In the genomic region with DNA sequence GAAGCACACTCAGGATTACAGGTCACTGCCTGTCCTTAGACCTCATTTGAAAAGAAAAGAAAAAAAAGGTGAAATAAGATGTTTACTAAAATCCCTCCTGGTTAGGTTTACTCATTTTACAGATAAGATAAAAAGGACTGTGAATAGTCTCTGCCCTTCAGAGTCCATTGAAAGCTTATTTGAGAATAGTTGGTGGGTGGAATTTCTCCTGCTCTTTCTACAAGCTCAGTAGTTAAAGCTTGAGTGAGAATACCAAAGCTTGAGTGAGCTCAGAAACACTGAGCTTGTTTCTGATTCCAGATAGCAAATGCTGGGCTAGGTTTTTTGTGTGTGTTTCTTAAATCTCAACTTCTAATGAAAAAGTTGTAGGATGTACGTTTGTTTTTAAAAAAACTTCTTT, we compare ENCODE assay signal across 15 cellular contexts.
DNase-seq lines count a peak whose midpoint lies in the region; ATAC-seq, FAIRE-seq and TF ChIP-seq lines count a peak whose summit lies in the region.
"Had no signal": no experiment of that assay in that cellular context is flagged by ENCODE, and none has a peak within 500 bp of the region (broad histone marks: within the 10 kb centered on the region; RNA-seq: fewer than 3 reads in every experiment).

No MANE protein-coding gene starts in this region.

- ATAC-seq in HepG2 (peak; percentile 76), right lobe of liver (no peak), GM21528 (IDR thresholded peaks at IDR 0.05; ENCODE audit: low FRiP score, unreplicated experiment) (no peak)
- ATAC-seq in activated T-cell treated with anti-CD3 and anti-CD28 coated beads, Interleukin-2, amount 50 U/mL, for 72 hours (replicated peaks in 1 of 2): no peak
- ATAC-seq: GM12878, GM23338 had no signal

- H3K27ac Mint-ChIP-seq in activated T-cell treated with anti-CD3 and anti-CD28 coated beads, Interleukin-2, amount 50 U/mL, for 72 hours: no peak overlapping the region
- H3K27ac Mint-ChIP-seq: CD14-positive monocyte; CD8-positive, alpha-beta memory T cell; GM23338 had no signal

- TF ChIP-seq EP300 in HepG2 (IDR thresholded peaks at IDR 0.05; ENCODE audit: low read depth in 2 of 2, low read length in 2 of 2): no peak
- no peak for TF ChIP-seq EP300 in HepG2 (CRISPR knock-in tag; IDR thresholded peaks at IDR 0.05; ENCODE audit: borderline replicate concordance)

- POLR2A ChIA-PET in HepG2 (lab: Yijun Ruan, JAX): no interaction called here

- intact Hi-C loops in HepG2 (cut with micrococcal nuclease; ENCODE audit: unreplicated experiment): no loop called here
- intact Hi-C loops in right lobe of liver (cut with DNase I): no loop called here

- H3K27ac ChIP-seq in HepG2 (ENCODE audit: extremely low read length, insufficient read depth, low read length) (no peak overlapping the region), right lobe of liver (no peak overlapping the region), hepatocyte (peak overlapping the region; percentile 6), parathyroid adenoma (peak overlapping the region; percentile 4)
- H3K27ac ChIP-seq: 22Rv1 had no signal

- peak overlapping the region; percentile 28 for H3K4me2 ChIP-seq in HepG2 (ENCODE audit: low read depth, low read length)
- peak overlapping the region; percentile 45 for H3K4me2 ChIP-seq in hepatocyte
- H3K4me2 ChIP-seq in parathyroid adenoma (ENCODE audit: low read length): no peak overlapping the region
- H3K4me2 ChIP-seq: GM23338 had no signal

- no peaks in the 10 kb centered on the region for H3K36me3 Mint-ChIP-seq in activated T-cell treated with anti-CD3 and anti-CD28 coated beads, Interleukin-2, amount 50 U/mL, for 72 hours (ENCODE audit: insufficient read depth in 2 of 2)
- H3K36me3 Mint-ChIP-seq: CD8-positive, alpha-beta memory T cell had no signal

- H3K9ac ChIP-seq in HepG2 (ENCODE audit: insufficient read depth, low read depth, low read length): no peak overlapping the region
- H3K9ac ChIP-seq in parathyroid adenoma: no peak overlapping the region

- H3K36me3 ChIP-seq in HepG2 (replicated peaks in 1 of 2; ENCODE audit: control insufficient read depth in 1 of 2, insufficient read depth in 2 of 2, low read length in 2 of 2): no peaks in the 10 kb centered on the region
- H3K36me3 ChIP-seq in right lobe of liver: no peaks in the 10 kb centered on the region
- no peaks in the 10 kb centered on the region for H3K36me3 ChIP-seq in hepatocyte (replicated peaks; ENCODE audit: insufficient read depth, low read depth)
- no peaks in the 10 kb centered on the region for H3K36me3 ChIP-seq in parathyroid adenoma (ENCODE audit: control insufficient read depth, insufficient read depth, low read length)

- H3K79me2 ChIP-seq in HepG2 (ENCODE audit: insufficient read depth, low read length) (no peaks in the 10 kb centered on the region), hepatocyte (no peaks in the 10 kb centered on the region), parathyroid adenoma (no peaks in the 10 kb centered on the region)

- TF ChIP-seq RAD21 in HepG2 (CRISPR knock-in tag; IDR thresholded peaks at IDR 0.05): no peak

- H4K20me1 ChIP-seq in HepG2 (ENCODE audit: insufficient read depth, low read length): no peaks in the 10 kb centered on the region
- no peaks in the 10 kb centered on the region for H4K20me1 ChIP-seq in hepatocyte (ENCODE audit: insufficient read depth, poor library complexity, severe bottlenecking)

- H3K4me1 ChIP-seq in HepG2 (ENCODE audit: insufficient read depth, low read length) (peaks cover 11% of the 10 kb centered on the region), right lobe of liver (no peaks in the 10 kb centered on the region), hepatocyte (ENCODE audit: insufficient read depth) (peaks cover 7% of the 10 kb centered on the region), parathyroid adenoma (peaks cover 14% of the 10 kb centered on the region)

- H3K27me3 ChIP-seq in HepG2 (ENCODE audit: control insufficient read depth in 1 of 2, insufficient read depth in 2 of 2, low read length in 2 of 2) (no peaks in the 10 kb centered on the region), right lobe of liver (no peaks in the 10 kb centered on the region), hepatocyte (no peaks in the 10 kb centered on the region), parathyroid adenoma (ENCODE audit: control insufficient read depth, insufficient read depth, low read length) (no peaks in the 10 kb centered on the region)

- no peak for FAIRE-seq in HepG2 (lab: Jason Lieb, UNC)
- FAIRE-seq: GM12878, GM18507 had no signal

- no peak overlapping the region for H3K4me3 ChIP-seq in HepG2 (replicated peaks in 1 of 3; ENCODE audit: insufficient read depth in 1 of 3, low read depth in 2 of 3, low read length in 3 of 3)
- H3K4me3 ChIP-seq in right lobe of liver: no peak overlapping the region
- no peak overlapping the region for H3K4me3 ChIP-seq in hepatocyte
- no peak overlapping the region for H3K4me3 ChIP-seq in parathyroid adenoma (ENCODE audit: low read depth, low read length)
- H3K4me3 ChIP-seq: GM12878, GM23338 had no signal

- no peaks in the 10 kb centered on the region for H3K9me3 Mint-ChIP-seq in activated T-cell treated with anti-CD3 and anti-CD28 coated beads, Interleukin-2, amount 50 U/mL, for 72 hours
- H3K9me3 Mint-ChIP-seq: CD14-positive monocyte; CD8-positive, alpha-beta memory T cell; GM23338 had no signal

- H2AFZ ChIP-seq in HepG2 (ENCODE audit: low read length): no peak overlapping the region
- H2AFZ ChIP-seq in hepatocyte: peak overlapping the region; percentile 12
- peak overlapping the region; percentile 51 for H2AFZ ChIP-seq in parathyroid adenoma
- H2AFZ ChIP-seq: GM23338 had no signal

- in situ Hi-C loops in HepG2 (cut with HindIII; ENCODE audit: extremely low pct_ligation_motif_present, low pct_unique_long_range_greater_than_20kb): no loop called here

- H3K9me3 ChIP-seq in HepG2 (ENCODE audit: low read length): no peaks in the 10 kb centered on the region
- no peaks in the 10 kb centered on the region for H3K9me3 ChIP-seq in right lobe of liver
- no peaks in the 10 kb centered on the region for H3K9me3 ChIP-seq in hepatocyte (ENCODE audit: low read depth)
- no peaks in the 10 kb centered on the region for H3K9me3 ChIP-seq in parathyroid adenoma (ENCODE audit: control insufficient read depth, low read length)

- BruUV-seq in HepG2 (replicated peaks; lab: Mats Ljungman, UMichigan): no TSS peak

- DNase-seq in HepG2 (ENCODE audit: low spot score): no peak
- DNase-seq in right lobe of liver: no peak
- DNase-seq in hepatocyte (ENCODE audit: low spot score): peak; percentile 10
- no peak for DNase-seq in activated T-cell treated with anti-CD3 and anti-CD28 coated beads, Interleukin-2, amount 50 U/mL, for 72 hours
- no peak for DNase-seq in mesenteric fat pad (ENCODE audit: low spot score)
- no peak for DNase-seq in CD1c-positive myeloid dendritic cell (ENCODE audit: extremely low spot score)
- DNase-seq: CD8-positive, alpha-beta memory T cell; H7 had no signal

- no peaks in the 10 kb centered on the region for H3K9me2 ChIP-seq in hepatocyte (replicated peaks; ENCODE audit: insufficient read depth)

- H3K4me3 Mint-ChIP-seq in activated T-cell treated with anti-CD3 and anti-CD28 coated beads, Interleukin-2, amount 50 U/mL, for 72 hours: no peak overlapping the region
- H3K4me3 Mint-ChIP-seq: CD14-positive monocyte; CD8-positive, alpha-beta memory T cell; GM23338 had no signal

- 0% methylated on average over 1 of the region's 1 CpG for WGBS in HepG2 (ENCODE audit: low lambda C conversion rate)
- WGBS in right lobe of liver (ENCODE audit: insufficient coverage, low coverage, low lambda C conversion rate, missing lambda C conversion rate): 30% methylated on average over 1 of the region's 1 CpG
- 45% methylated on average over 1 of the region's 1 CpG for WGBS in hepatocyte (ENCODE audit: low lambda C conversion rate, missing lambda C conversion rate)

- CTCF ChIA-PET in HepG2 (lab: Yijun Ruan, JAX; ENCODE audit: low intra/inter-chr PET ratio, low total read pairs): no interaction called here

- H3K27me3 Mint-ChIP-seq in activated T-cell treated with anti-CD3 and anti-CD28 coated beads, Interleukin-2, amount 50 U/mL, for 72 hours (ENCODE audit: low read depth): peaks cover 7% of the 10 kb centered on the region
- H3K27me3 Mint-ChIP-seq: CD8-positive, alpha-beta memory T cell had no signal

- no peaks in the 10 kb centered on the region for H3K4me1 Mint-ChIP-seq in activated T-cell treated with anti-CD3 and anti-CD28 coated beads, Interleukin-2, amount 50 U/mL, for 72 hours (ENCODE audit: low read depth)
- H3K4me1 Mint-ChIP-seq: CD14-positive monocyte; CD8-positive, alpha-beta memory T cell had no signal

- TF ChIP-seq CTCF in HepG2 (CRISPR knock-in tag; IDR thresholded peaks at IDR 0.05) (no peak), right lobe of liver (IDR thresholded peaks at IDR 0.05) (no peak), hepatocyte (IDR thresholded peaks at IDR 0.05; ENCODE audit: poor library complexity) (no peak), parathyroid adenoma (IDR thresholded peaks at IDR 0.05) (no peak)

- TF ChIP-seq POLR2A in HepG2 (IDR thresholded peaks at IDR 0.05; ENCODE audit: insufficient read depth in 1 of 2, low read depth in 2 of 2, low read length in 2 of 2): no peak
- TF ChIP-seq POLR2A in right lobe of liver (IDR thresholded peaks at IDR 0.05): no peak

TF ChIP-seq in HepG2, 621 proteins besides CTCF, POLR2A, EP300 and RAD21 (continues in another document):
- TF ChIP-seq MED8 (CRISPR knock-in tag; IDR thresholded peaks at IDR 0.05; ENCODE audit: insufficient replicate concordance) (no peak), XRCC5 (optimal IDR thresholded peaks at IDR 0.05; ENCODE audit: low read length) (no peak), GABPB1 (CRISPR knock-in tag; IDR thresholded peaks at IDR 0.05) (no peak), ZNF878 (CRISPR knock-in tag; IDR thresholded peaks at IDR 0.05) (no peak), KDM2A (CRISPR knock-in tag; IDR thresholded peaks at IDR 0.05; ENCODE audit: borderline replicate concordance, low read depth) (no peak), KAT2B (IDR thresholded peaks at IDR 0.05; ENCODE audit: borderline replicate concordance, low read depth, low read length) (no peak), ZNF33A (CRISPR knock-in tag; IDR thresholded peaks at IDR 0.05; ENCODE audit: borderline replicate concordance) (no peak), TARDBP (CRISPR knock-in tag; IDR thresholded peaks at IDR 0.05) (no peak), RBM22 (optimal IDR thresholded peaks at IDR 0.05; ENCODE audit: low read length) (no peak), ZEB1 (IDR thresholded peaks at IDR 0.05; ENCODE audit: insufficient replicate concordance, low read depth) (no peak), MTF1 (CRISPR knock-in tag; IDR thresholded peaks at IDR 0.05) (no peak)
- TF ChIP-seq, protein P1, sequence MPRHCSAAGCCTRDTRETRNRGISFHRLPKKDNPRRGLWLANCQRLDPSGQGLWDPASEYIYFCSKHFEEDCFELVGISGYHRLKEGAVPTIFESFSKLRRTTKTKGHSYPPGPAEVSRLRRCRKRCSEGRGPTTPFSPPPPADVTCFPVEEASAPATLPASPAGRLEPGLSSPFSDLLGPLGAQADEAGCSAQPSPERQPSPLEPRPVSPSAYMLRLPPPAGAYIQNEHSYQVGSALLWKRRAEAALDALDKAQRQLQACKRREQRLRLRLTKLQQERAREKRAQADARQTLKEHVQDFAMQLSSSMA (CRISPR knock-in tag; IDR thresholded peaks at IDR 0.05): no peak

Comparison
In these comparisons a context has a peak if more than half of its experiments do, and no peak if none do; other contexts are left out.
1. H3K27ac ChIP-seq: peak in hepatocyte (single experiment) and parathyroid adenoma (single experiment); none in HepG2 (single experiment) and right lobe of liver (0 of 3).